9 cellular contexts compared by ENCODE assay signal in genomic region chr4:76830612-76831474, GRCh38.
DNase-seq lines count a peak whose midpoint lies in the region; ATAC-seq and TF ChIP-seq lines count a peak whose summit lies in the region.
"Had no signal": no experiment of that assay in that cellular context is flagged by ENCODE, and none has a peak within 500 bp of the region (broad histone marks: within the 10 kb centered on the region; RNA-seq: fewer than 3 reads in every experiment).

No MANE protein-coding gene starts in this region.

- H3K36me3 Mint-ChIP-seq in activated T-cell treated with anti-CD3 and anti-CD28 coated beads, Interleukin-2, amount 50 U/mL, for 72 hours (ENCODE audit: insufficient read depth in 2 of 2), result peaks cover 0 to 4% of the 10 kb centered on the region in 2 donors
- no peaks in the 10 kb centered on the region for H3K36me3 Mint-ChIP-seq in activated CD4-positive, alpha-beta T cell treated with anti-CD3 and anti-CD28 coated beads for 36 hours (ENCODE audit: low read depth)
- H3K36me3 Mint-ChIP-seq: memory B cell had no signal

- TF ChIP-seq CTCF in LNCaP clone FGC (IDR thresholded peaks at IDR 0.05; ENCODE audit: control insufficient read depth, extremely low read depth, insufficient read depth), result no peak
- no peak for TF ChIP-seq CTCF in mucosa of descending colon (IDR thresholded peaks at IDR 0.05)

- no peaks in the 10 kb centered on the region for H3K9me3 ChIP-seq in mucosa of descending colon

- peak; percentile 94 for ATAC-seq in mucosa of descending colon
- ATAC-seq in HG02678 (IDR thresholded peaks at IDR 0.05; ENCODE audit: unreplicated experiment), result no peak
- ATAC-seq in activated T-cell treated with anti-CD3 and anti-CD28 coated beads, Interleukin-2, amount 50 U/mL, for 72 hours (replicated peaks in 1 of 2), result no peak
- ATAC-seq in activated CD4-positive, alpha-beta T cell treated with anti-CD3 and anti-CD28 coated beads for 36 hours, result no peak
- no peak for ATAC-seq in HG03469 (IDR thresholded peaks at IDR 0.05; ENCODE audit: unreplicated experiment)

- H3K4me1 Mint-ChIP-seq in activated T-cell treated with anti-CD3 and anti-CD28 coated beads, Interleukin-2, amount 50 U/mL, for 72 hours (ENCODE audit: low read depth), result no peaks in the 10 kb centered on the region
- no peaks in the 10 kb centered on the region for H3K4me1 Mint-ChIP-seq in activated CD4-positive, alpha-beta T cell treated with anti-CD3 and anti-CD28 coated beads for 36 hours
- H3K4me1 Mint-ChIP-seq: memory B cell had no signal

- no peaks in the 10 kb centered on the region for H3K27me3 Mint-ChIP-seq in activated T-cell treated with anti-CD3 and anti-CD28 coated beads, Interleukin-2, amount 50 U/mL, for 72 hours (ENCODE audit: low read depth)
- peaks cover 2% of the 10 kb centered on the region for H3K27me3 Mint-ChIP-seq in activated CD4-positive, alpha-beta T cell treated with anti-CD3 and anti-CD28 coated beads for 36 hours

- intact Hi-C loops in mucosa of descending colon (cut with DNase I, micrococcal nuclease), result no loop called here
- intact Hi-C loops in activated CD4-positive, alpha-beta T cell treated with anti-CD3 and anti-CD28 coated beads for 36 hours (cut with DNase I, micrococcal nuclease), result no loop called here

- no peak overlapping the region for H3K4me3 Mint-ChIP-seq in activated T-cell treated with anti-CD3 and anti-CD28 coated beads, Interleukin-2, amount 50 U/mL, for 72 hours
- H3K4me3 Mint-ChIP-seq in activated CD4-positive, alpha-beta T cell treated with anti-CD3 and anti-CD28 coated beads for 36 hours, result no peak overlapping the region
- H3K4me3 Mint-ChIP-seq: memory B cell had no signal

- CTCF ChIA-PET in activated CD4-positive, alpha-beta T cell treated with anti-CD3 and anti-CD28 coated beads for 36 hours (lab: Charles Lee), result interaction anchor here (0.6 kb wide), 1 partner anchor 42 kb away, joined by 3 read pairs; no protein-coding TSS in a partner anchor

- H3K27ac Mint-ChIP-seq in activated T-cell treated with anti-CD3 and anti-CD28 coated beads, Interleukin-2, amount 50 U/mL, for 72 hours, result no peak overlapping the region
- no peak overlapping the region for H3K27ac Mint-ChIP-seq in activated CD4-positive, alpha-beta T cell treated with anti-CD3 and anti-CD28 coated beads for 36 hours
- H3K27ac Mint-ChIP-seq: memory B cell had no signal

- H3K4me1 ChIP-seq in mucosa of descending colon (ENCODE audit: low read depth), result peaks cover 15% of the 10 kb centered on the region

- no peak overlapping the region for H3K4me3 ChIP-seq in LNCaP clone FGC (ENCODE audit: low read depth, low read length)
- H3K4me3 ChIP-seq in mucosa of descending colon, result no peak overlapping the region

- POLR2A ChIA-PET in activated CD4-positive, alpha-beta T cell treated with anti-CD3 and anti-CD28 coated beads for 36 hours (lab: Charles Lee), result no interaction called here

- no peaks in the 10 kb centered on the region for H3K9me3 Mint-ChIP-seq in activated T-cell treated with anti-CD3 and anti-CD28 coated beads, Interleukin-2, amount 50 U/mL, for 72 hours
- H3K9me3 Mint-ChIP-seq in activated CD4-positive, alpha-beta T cell treated with anti-CD3 and anti-CD28 coated beads for 36 hours (ENCODE audit: low read depth), result no peaks in the 10 kb centered on the region

- peak; percentile 75 for DNase-seq in A172 (ENCODE audit: low spot score)
- DNase-seq in LNCaP clone FGC (ENCODE audit: low read depth), result peak; percentile 18
- peak; percentile 98 for DNase-seq in dermis microvascular lymphatic vessel endothelial cell (ENCODE audit: low read depth in 2 of 2)
- peak; percentile 55 to 87 (median 57) for DNase-seq in mucosa of descending colon
- no peak for DNase-seq in activated T-cell treated with anti-CD3 and anti-CD28 coated beads, Interleukin-2, amount 50 U/mL, for 72 hours
- DNase-seq in activated CD4-positive, alpha-beta T cell treated with anti-CD3 and anti-CD28 coated beads for 36 hours, result no peak

- no peaks in the 10 kb centered on the region for H3K36me3 ChIP-seq in mucosa of descending colon (ENCODE audit: low read depth)

Comparison
In these comparisons a context has a peak if more than half of its experiments do, and no peak if none do; other contexts are left out.
1. DNase-seq: peak in A172 (single experiment), LNCaP clone FGC (single experiment), dermis microvascular lymphatic vessel endothelial cell (2 of 2) and mucosa of descending colon (3 of 3); none in activated T-cell treated with anti-CD3 and anti-CD28 coated beads, Interleukin-2, amount 50 U/mL, for 72 hours (0 of 2) and activated CD4-positive, alpha-beta T cell treated with anti-CD3 and anti-CD28 coated beads for 36 hours (single experiment).